ENCODE assay signal across 12 cellular contexts in genomic region chr3:77319711-77320110, GRCh38.
DNase-seq lines count a peak whose midpoint lies in the region; ATAC-seq, FAIRE-seq and TF ChIP-seq lines count a peak whose summit lies in the region.
"Had no signal": no experiment of that assay in that cellular context is flagged by ENCODE, and none has a peak within 500 bp of the region (broad histone marks: within the 10 kb centered on the region; RNA-seq: fewer than 3 reads in every experiment).

No MANE protein-coding gene starts in this region.

- H3K9me3 Mint-ChIP-seq in T-helper 2 cell treated with Interferon-gamma antibody and Interleukin-4, amounts not matched to agents 5 μg/mL and 100 μg/mL, for 36 hours: peaks cover 7% of the 10 kb centered on the region
- H3K9me3 Mint-ChIP-seq: activated naive CD4-positive, alpha-beta T cell treated with anti-CD3 and anti-CD28 coated beads for 36 hours had no signal

- H3K9ac ChIP-seq in K562 (ENCODE audit: insufficient read depth in 1 of 2, low read depth in 2 of 2, low read length in 2 of 2): no peak overlapping the region

- CTCF ChIA-PET in K562 (lab: Yijun Ruan, JAX; ENCODE audit: low intra/inter-chr PET ratio): no interaction called here

- H3K27ac Mint-ChIP-seq in T-helper 2 cell treated with Interferon-gamma antibody and Interleukin-4, amounts not matched to agents 5 μg/mL and 100 μg/mL, for 36 hours: no peak overlapping the region
- H3K27ac Mint-ChIP-seq: activated naive CD4-positive, alpha-beta T cell treated with anti-CD3 and anti-CD28 coated beads for 36 hours had no signal

- no peaks in the 10 kb centered on the region for H3K79me2 ChIP-seq in K562 (ENCODE audit: control insufficient read depth, insufficient read depth, low read length)

- H3K36me3 ChIP-seq in K562 (ENCODE audit: control insufficient read depth, insufficient read depth, low read length): no peaks in the 10 kb centered on the region

- TF ChIP-seq CTCF in K562 (IDR thresholded peaks at IDR 0.05 in 2 of 3, conservative IDR thresholded peaks at IDR 0.05 in 1 of 3; ENCODE audit: insufficient read depth in 2 of 3, low read depth in 1 of 3, low read length in 3 of 3): peak; percentile 20 to 33 (median 24); a peak in 3 of 6 replicates

- no peak for FAIRE-seq in K562 (lab: Jason Lieb, UNC)

- no peak overlapping the region for H3K4me3 Mint-ChIP-seq in T-helper 2 cell treated with Interferon-gamma antibody and Interleukin-4, amounts not matched to agents 5 μg/mL and 100 μg/mL, for 36 hours
- H3K4me3 Mint-ChIP-seq: activated naive CD4-positive, alpha-beta T cell treated with anti-CD3 and anti-CD28 coated beads for 36 hours had no signal

- no peaks in the 10 kb centered on the region for H3K9me1 ChIP-seq in K562 (ENCODE audit: control insufficient read depth, insufficient read depth, low read length)

- POLR2A ChIA-PET in K562 (lab: Yijun Ruan, JAX): no interaction called here

- 0% methylated on average over 2 of the region's 2 CpGs for WGBS in K562 (ENCODE audit: insufficient coverage, low coverage, missing lambda C conversion rate)

- no peak overlapping the region for H2AFZ ChIP-seq in K562 (ENCODE audit: low read depth, low read length)

- H3K27me3 Mint-ChIP-seq in T-helper 2 cell treated with Interferon-gamma antibody and Interleukin-4, amounts not matched to agents 5 μg/mL and 100 μg/mL, for 36 hours (ENCODE audit: low read depth): no peaks in the 10 kb centered on the region

- no peak for TF ChIP-seq RAD21 in K562 (CRISPR knock-in tag; conservative IDR thresholded peaks at IDR 0.05 in 1 of 2, IDR thresholded peaks at IDR 0.05 in 1 of 2)

- DNase-seq in D341Med (ENCODE audit: low spot score) (peak; percentile 14), Kasumi-1 (lab: John Stamatoyannopoulos, UW) (peak; percentile 32 to 61), K562 (ENCODE audit: extremely low read depth in 1 of 4, low spot score in 3 of 4) (peak; percentile 2 to 21 (median 8)), left kidney (ENCODE audit: low read depth, low spot score) (peak; percentile 35), GF-D8 (lab: John Stamatoyannopoulos, UW) (no peak)
- DNase-seq in stimulated activated naive CD4-positive, alpha-beta T cell treated with Interleukin-2 at 50 U/mL for 16 hours (lab: John Stamatoyannopoulos, UW): no peak
- DNase-seq in T-helper 2 cell treated with Interferon-gamma antibody and Interleukin-4, amounts not matched to agents 5 μg/mL and 100 μg/mL, for 36 hours (ENCODE audit: low spot score): no peak
- DNase-seq: activated CD4-positive, CD25-positive, alpha-beta regulatory T cell; activated naive CD4-positive, alpha-beta T cell treated with anti-CD3 and anti-CD28 coated beads for 36 hours; NCI-H526 treated with DMSO at 0.1 percent for 48 hours had no signal

- intact Hi-C loops in K562 (cut with micrococcal nuclease): loop anchor here (1.0 kb wide), 1 partner anchor 281 kb away; no protein-coding TSS in a partner anchor

- H4K20me1 ChIP-seq in K562 (replicated peaks; ENCODE audit: control insufficient read depth, insufficient read depth, low read length): no peaks in the 10 kb centered on the region

- no peak for TF ChIP-seq POLR2A in K562 (conservative IDR thresholded peaks at IDR 0.05)

- H3K27ac ChIP-seq in K562 (ENCODE audit: extremely low read depth, low read depth, low read length): no peak overlapping the region

- no peaks in the 10 kb centered on the region for H3K9me3 ChIP-seq in K562 (replicated peaks; ENCODE audit: control insufficient read depth, insufficient read depth, low read depth, low read length)

- H3K4me1 Mint-ChIP-seq in T-helper 2 cell treated with Interferon-gamma antibody and Interleukin-4, amounts not matched to agents 5 μg/mL and 100 μg/mL, for 36 hours (ENCODE audit: low read depth): no peaks in the 10 kb centered on the region

- ATAC-seq in K562: no peak
- no peak for ATAC-seq in GM21723 (IDR thresholded peaks at IDR 0.05; ENCODE audit: unreplicated experiment)
- ATAC-seq: HCT116 had no signal

- no peak overlapping the region for H3K4me3 ChIP-seq in K562

- H3K36me3 Mint-ChIP-seq in T-helper 2 cell treated with Interferon-gamma antibody and Interleukin-4, amounts not matched to agents 5 μg/mL and 100 μg/mL, for 36 hours (ENCODE audit: low read depth): no peaks in the 10 kb centered on the region

- no peaks in the 10 kb centered on the region for H3K4me1 ChIP-seq in K562 (replicated peaks in 1 of 2; ENCODE audit: control insufficient read depth in 2 of 2, insufficient read depth in 2 of 2, low read length in 2 of 2)

- in situ Hi-C loops in K562 (cut with MboI): no loop called here

- no TSS peak for BruUV-seq in K562 (replicated peaks; lab: Mats Ljungman, UMichigan)

- no peak for TF ChIP-seq EP300 in K562 (IDR thresholded peaks at IDR 0.05; ENCODE audit: low read length)

- no peak overlapping the region for H3K4me2 ChIP-seq in K562 (ENCODE audit: insufficient read depth, low read length)

- no peaks in the 10 kb centered on the region for H3K27me3 ChIP-seq in K562 (ENCODE audit: control insufficient read depth in 2 of 2, insufficient read depth in 2 of 2, low read length in 2 of 2)

TF ChIP-seq in K562, 482 proteins besides CTCF, POLR2A, EP300 and RAD21:
- TF ChIP-seq ZNF395 (CRISPR knock-in tag; IDR thresholded peaks at IDR 0.05) (no peak), NFIC (IDR thresholded peaks at IDR 0.05) (no peak), NCOR1 (IDR thresholded peaks at IDR 0.05) (no peak), CAMTA2 (CRISPR knock-in tag; conservative IDR thresholded peaks at IDR 0.05) (no peak), ZNF79 (CRISPR knock-in tag; IDR thresholded peaks at IDR 0.05; ENCODE audit: low read depth) (no peak)

Comparison
In these comparisons a context has a peak if more than half of its experiments do, and no peak if none do; other contexts are left out.
1. DNase-seq: peak in D341Med (single experiment), Kasumi-1 (2 of 2), K562 (4 of 4) and left kidney (single experiment); none in stimulated activated naive CD4-positive, alpha-beta T cell treated with Interleukin-2 at 50 U/mL for 16 hours (single experiment), T-helper 2 cell treated with Interferon-gamma antibody and Interleukin-4, amounts not matched to agents 5 μg/mL and 100 μg/mL, for 36 hours (single experiment) and GF-D8 (single experiment).